Comparison of ENCODE assay signal across 2 cellular contexts in genomic region chr3:102374863-102375637, GRCh38.
TF ChIP-seq lines count a peak whose summit lies in the region.

No MANE protein-coding gene starts in this region.

TF ChIP-seq in SK-N-SH, 30 proteins besides CTCF, POLR2A, EP300 and RAD21 (continued from another document):
- TF ChIP-seq IRF3 (IDR thresholded peaks at IDR 0.05; ENCODE audit: low read depth, low read length) (no peak), EZH2phosphoT487 (IDR thresholded peaks at IDR 0.05; ENCODE audit: borderline replicate concordance, low read depth) (no peak)

TF ChIP-seq in SK-N-SH treated with all-trans-retinoic acid at 6 μM for 48 hours, 23 proteins besides CTCF, POLR2A, EP300 and RAD21 (continued from another document):
- TF ChIP-seq, protein P1, sequence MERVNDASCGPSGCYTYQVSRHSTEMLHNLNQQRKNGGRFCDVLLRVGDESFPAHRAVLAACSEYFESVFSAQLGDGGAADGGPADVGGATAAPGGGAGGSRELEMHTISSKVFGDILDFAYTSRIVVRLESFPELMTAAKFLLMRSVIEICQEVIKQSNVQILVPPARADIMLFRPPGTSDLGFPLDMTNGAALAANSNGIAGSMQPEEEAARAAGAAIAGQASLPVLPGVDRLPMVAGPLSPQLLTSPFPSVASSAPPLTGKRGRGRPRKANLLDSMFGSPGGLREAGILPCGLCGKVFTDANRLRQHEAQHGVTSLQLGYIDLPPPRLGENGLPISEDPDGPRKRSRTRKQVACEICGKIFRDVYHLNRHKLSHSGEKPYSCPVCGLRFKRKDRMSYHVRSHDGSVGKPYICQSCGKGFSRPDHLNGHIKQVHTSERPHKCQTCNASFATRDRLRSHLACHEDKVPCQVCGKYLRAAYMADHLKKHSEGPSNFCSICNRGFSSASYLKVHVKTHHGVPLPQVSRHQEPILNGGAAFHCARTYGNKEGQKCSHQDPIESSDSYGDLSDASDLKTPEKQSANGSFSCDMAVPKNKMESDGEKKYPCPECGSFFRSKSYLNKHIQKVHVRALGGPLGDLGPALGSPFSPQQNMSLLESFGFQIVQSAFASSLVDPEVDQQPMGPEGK (CRISPR knock-in tag; IDR thresholded peaks at IDR 0.05; ENCODE audit: borderline replicate concordance): no peak
- TF ChIP-seq ESRRG (CRISPR knock-in tag; IDR thresholded peaks at IDR 0.05): no peak
- TF ChIP-seq ZC3H10 (CRISPR knock-in tag; IDR thresholded peaks at IDR 0.05): no peak
- no peak for TF ChIP-seq ZNF8 (CRISPR knock-in tag; IDR thresholded peaks at IDR 0.05)
- TF ChIP-seq TCF4 (CRISPR knock-in tag; IDR thresholded peaks at IDR 0.05; ENCODE audit: borderline replicate concordance): no peak
- no peak for TF ChIP-seq ISL1 (CRISPR knock-in tag; IDR thresholded peaks at IDR 0.05)
- TF ChIP-seq ARNTL (CRISPR knock-in tag; IDR thresholded peaks at IDR 0.05; ENCODE audit: borderline replicate concordance, low read depth): no peak
- no peak for TF ChIP-seq RARB (CRISPR knock-in tag; IDR thresholded peaks at IDR 0.05)
- TF ChIP-seq CSDC2 (CRISPR knock-in tag; IDR thresholded peaks at IDR 0.05): no peak
TF ChIP-seq in SK-N-SH treated with all-trans-retinoic acid at 6 μM for 48 hours: peak in this region for 0.
